23 cellular contexts compared by ENCODE assay signal in the genomic region with DNA sequence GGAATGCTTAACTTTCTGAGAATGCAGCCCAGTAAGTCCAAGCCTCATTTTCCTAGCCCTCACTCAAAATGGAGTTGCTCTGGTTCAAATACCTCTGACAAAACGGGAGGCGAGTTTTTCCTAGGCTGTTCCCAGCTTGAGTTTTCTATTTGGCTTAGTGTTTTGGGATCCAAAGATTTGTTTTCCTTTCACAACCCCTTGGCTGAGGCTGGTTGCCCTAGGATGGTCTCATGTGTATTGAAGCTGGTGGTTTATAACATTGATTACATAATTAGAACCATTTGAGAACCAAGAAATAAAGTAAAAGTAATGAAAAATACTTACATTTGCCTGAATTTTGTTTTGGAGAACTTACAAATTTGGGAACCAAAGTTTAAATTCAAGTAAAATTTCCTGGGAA.
DNase-seq lines count a peak whose midpoint lies in the region; ATAC-seq and TF ChIP-seq lines count a peak whose summit lies in the region.
"Had no signal": no experiment of that assay in that cellular context is flagged by ENCODE, and none has a peak within 500 bp of the region (broad histone marks: within the 10 kb centered on the region; RNA-seq: fewer than 3 reads in every experiment).

No MANE protein-coding gene starts in this region.

- DNase-seq in endodermal cell (no peak), mesendoderm (no peak), midbrain (lab: John Stamatoyannopoulos, UW) (no peak), left colon (no peak)
- DNase-seq in activated effector memory CD4-positive, alpha-beta T cell treated with Interleukin-2 at 50 U/mL for 16 hours: no peak
- DNase-seq: 8988T; ACHN; AML-193; BE2C; CD4-positive, alpha-beta T cell; CD8-positive, alpha-beta memory T cell; DMS 273 treated with DMSO at 0.1 percent for 48 hours; DMS79; EL; GDM1; GM23248; HFFc6 had no signal

- H3K4me1 ChIP-seq in HUES64 (ENCODE audit: insufficient read depth, low read length) (peaks cover 5% of the 10 kb centered on the region; the same call in 1 of the 2 replicates), endodermal cell (ENCODE audit: control insufficient read depth, insufficient read depth, low read length) (no peaks in the 10 kb centered on the region), mesendoderm (ENCODE audit: control insufficient read depth, low read depth, low read length) (no peaks in the 10 kb centered on the region)
- H3K4me1 ChIP-seq: A549; BE2C; BLaER1 treated with 17β-estradiol and CSF1 and Interleukin-3, amounts not matched to agents 10 nM and 100 nM; HAP-1 had no signal

- H3K9ac ChIP-seq in HUES64 (ENCODE audit: low read depth, low read length) (no peak overlapping the region), endodermal cell (ENCODE audit: extremely low read depth, low read length, poor library complexity, severe bottlenecking) (no peak overlapping the region), mesendoderm (ENCODE audit: low read length) (no peak overlapping the region)
- H3K9ac ChIP-seq: BLaER1 treated with 17β-estradiol and CSF1 and Interleukin-3, amounts not matched to agents 10 nM and 100 nM; GM23248 had no signal

- H2BK15ac ChIP-seq in mesendoderm (replicated peaks; ENCODE audit: low read depth): no peak overlapping the region

- H2AK5ac ChIP-seq in mesendoderm (ENCODE audit: low read length): no peak overlapping the region

- no peaks in the 10 kb centered on the region for H3K9me3 ChIP-seq in HUES64 (ENCODE audit: insufficient read depth, low read depth, low read length)
- H3K9me3 ChIP-seq in endodermal cell (ENCODE audit: control insufficient read depth, low read length): peaks cover 7% of the 10 kb centered on the region
- H3K9me3 ChIP-seq: BE2C, HAP-1 had no signal

- TF ChIP-seq CTCF in endodermal cell (conservative IDR thresholded peaks at IDR 0.05): no peak

- H3K4me1 Mint-ChIP-seq in endodermal cell: peaks cover 17% of the 10 kb centered on the region
- H3K4me1 Mint-ChIP-seq: CD14-positive monocyte; CD8-positive, alpha-beta memory T cell had no signal

- H2BK5ac ChIP-seq in mesendoderm (ENCODE audit: low read length): no peak overlapping the region

- H3K4ac ChIP-seq in mesendoderm (ENCODE audit: low read depth, low read length): no peak overlapping the region

- H3K9me3 Mint-ChIP-seq in endodermal cell: peaks cover 13% of the 10 kb centered on the region

- peak overlapping the region; percentile 73 for H2BK120ac ChIP-seq in mesendoderm (ENCODE audit: low read depth, low read length)

- WGBS in HUES64: 92% methylated on average over 2 of the region's 2 CpGs
- WGBS in endodermal cell (ENCODE audit: insufficient coverage in 1 of 2, insufficient read length in 1 of 2), 2 experiments: 40 to 93% methylated on average over 1 to 2 of the region's 2 CpGs
- no CpG with 5 or more reads among the region's 2 CpGs for WGBS in mesendoderm (ENCODE audit: extremely low coverage, insufficient coverage, low lambda C conversion rate)

- H3K79me2 ChIP-seq in mesendoderm (ENCODE audit: control insufficient read depth, insufficient read depth, low read length): no peaks in the 10 kb centered on the region

- no peak overlapping the region for H4K5ac ChIP-seq in mesendoderm (ENCODE audit: low read length)

- H3K36me3 ChIP-seq in HUES64 (ENCODE audit: insufficient read depth, low read length) (no peaks in the 10 kb centered on the region), endodermal cell (ENCODE audit: control insufficient read depth, insufficient read depth, low read length) (no peaks in the 10 kb centered on the region), mesendoderm (ENCODE audit: control insufficient read depth, insufficient read depth, low read length) (no peaks in the 10 kb centered on the region)
- H3K36me3 ChIP-seq: BE2C; BLaER1 treated with 17β-estradiol and CSF1 and Interleukin-3, amounts not matched to agents 10 nM and 100 nM; HAP-1 had no signal

- H3K4me3 Mint-ChIP-seq in endodermal cell: no peak overlapping the region
- H3K4me3 Mint-ChIP-seq: CD14-positive monocyte; CD4-positive, alpha-beta T cell; CD8-positive, alpha-beta memory T cell; HFFc6 had no signal

- ATAC-seq in left colon: no peak
- ATAC-seq: A549, GM12878 had no signal

- H3K27ac ChIP-seq in HUES64 (ENCODE audit: low read depth, low read length) (0 out of 2 replicates have a peak overlapping the region, but pooled peaks have one; percentile 13), endodermal cell (ENCODE audit: low read depth, low read length) (no peak overlapping the region), mesendoderm (ENCODE audit: low read depth, low read length) (no peak overlapping the region)
- H3K27ac ChIP-seq: A549; BLaER1 treated with 17β-estradiol and CSF1 and Interleukin-3, amounts not matched to agents 10 nM and 100 nM; GM23248 had no signal

- H3K4me2 ChIP-seq in mesendoderm (ENCODE audit: low read length): no peak overlapping the region
- H3K4me2 ChIP-seq: A549; BLaER1 treated with 17β-estradiol and CSF1 and Interleukin-3, amounts not matched to agents 10 nM and 100 nM had no signal

- H3K18ac ChIP-seq in mesendoderm (ENCODE audit: low read length): peak overlapping the region; percentile 75

- no peaks in the 10 kb centered on the region for H3K27me3 Mint-ChIP-seq in endodermal cell (ENCODE audit: insufficient read depth)
- H3K27me3 Mint-ChIP-seq: CD4-positive, alpha-beta T cell; CD8-positive, alpha-beta memory T cell had no signal

- H3K36me3 Mint-ChIP-seq in endodermal cell (ENCODE audit: low read depth): peaks cover 2% of the 10 kb centered on the region
- H3K36me3 Mint-ChIP-seq: CD14-positive monocyte had no signal

- H4K8ac ChIP-seq in mesendoderm (ENCODE audit: low read depth, low read length): no peak overlapping the region

- H3K27ac Mint-ChIP-seq in endodermal cell: no peak overlapping the region
- H3K27ac Mint-ChIP-seq: CD14-positive monocyte; CD4-positive, alpha-beta T cell; CD8-positive, alpha-beta memory T cell; HFFc6 had no signal

- H3K23ac ChIP-seq in mesendoderm (ENCODE audit: low read length): no peak overlapping the region

- no peaks in the 10 kb centered on the region for H3K79me1 ChIP-seq in mesendoderm (ENCODE audit: low read length)

- H3K4me3 ChIP-seq in HUES64 (ENCODE audit: low read length) (no peak overlapping the region), endodermal cell (ENCODE audit: low read length) (peak overlapping the region; percentile 22), mesendoderm (ENCODE audit: low read length) (no peak overlapping the region)
- H3K4me3 ChIP-seq: A549; BLaER1 treated with 17β-estradiol and CSF1 and Interleukin-3, amounts not matched to agents 10 nM and 100 nM; GM12878; GM23248; HAP-1 had no signal

- H3K27me3 ChIP-seq in HUES64 (ENCODE audit: insufficient read depth, low read length): no peaks in the 10 kb centered on the region
- no peaks in the 10 kb centered on the region for H3K27me3 ChIP-seq in endodermal cell (ENCODE audit: control insufficient read depth, insufficient read depth, low read length, poor library complexity, severe bottlenecking)
- H3K27me3 ChIP-seq in mesendoderm (ENCODE audit: insufficient read depth, low read length, poor library complexity): no peaks in the 10 kb centered on the region
- H3K27me3 ChIP-seq: BE2C; BLaER1 treated with 17β-estradiol and CSF1 and Interleukin-3, amounts not matched to agents 10 nM and 100 nM had no signal

- intact Hi-C loops in left colon (cut with DNase I, micrococcal nuclease): no loop called here

- no peak overlapping the region for H3K56ac ChIP-seq in mesendoderm (ENCODE audit: low read length)
